Comparison of ENCODE assay signal across 23 cellular contexts in the genomic region with DNA sequence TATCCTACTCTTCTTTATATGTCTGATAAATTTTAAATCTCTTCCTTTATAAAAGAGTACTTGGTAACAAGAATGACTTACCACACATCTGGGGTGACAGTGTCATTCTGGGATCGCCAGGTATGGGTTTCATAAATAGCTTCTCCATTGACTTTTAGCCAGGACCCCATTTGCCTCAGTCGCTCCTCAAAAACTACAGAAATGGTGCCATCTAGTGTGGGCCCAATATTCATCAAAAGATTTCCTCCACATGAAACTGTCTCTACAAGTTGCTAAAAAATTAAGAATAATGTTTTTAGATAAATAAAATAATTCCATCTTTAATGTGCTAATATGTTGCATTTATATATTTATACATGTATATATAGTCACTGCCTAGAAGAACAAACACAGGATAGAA. TPM values are rescaled to one million over a fixed set of nuclear protein-coding genes. Genes with fewer than 3 reads are reported as not detected.
DNase-seq lines count a peak whose midpoint lies in the region; ATAC-seq and TF ChIP-seq lines count a peak whose summit lies in the region.
"Had no signal": no experiment of that assay in that cellular context is flagged by ENCODE, and none has a peak within 500 bp of the region (broad histone marks: within the 10 kb centered on the region; RNA-seq: fewer than 3 reads in every experiment).

No MANE protein-coding gene starts in this region.

- no peaks in the 10 kb centered on the region for H3K27me3 Mint-ChIP-seq in activated CD4-positive, alpha-beta T cell treated with anti-CD3 and anti-CD28 coated beads for 36 hours
- H3K27me3 Mint-ChIP-seq: B cell; dendritic cell treated with granulocyte-macrophage colony-stimulating factor and Interleukin-4, amounts not matched to agents 40 ng/mL and 50 ng/mL, for 4 days; stimulated activated naive CD8-positive, alpha-beta T cell treated with anti-CD3 and anti-CD28 coated beads, Interleukin-15, amount 100 ng/mL, for 72 hours had no signal

- no peak overlapping the region for H2BK15ac ChIP-seq in mesenchymal stem cell (ENCODE audit: low read depth, poor library complexity, severe bottlenecking)

- peaks cover 23% of the 10 kb centered on the region for H3K4me1 Mint-ChIP-seq in activated CD4-positive, alpha-beta T cell treated with anti-CD3 and anti-CD28 coated beads for 36 hours
- H3K4me1 Mint-ChIP-seq: B cell had no signal

- H3K4me3 ChIP-seq in A673 (ENCODE audit: low read depth, low read length, poor library complexity, severe bottlenecking) (no peak overlapping the region), OCI-LY7 (ENCODE audit: low read depth, low read length, poor library complexity, severe bottlenecking) (no peak overlapping the region), fibroblast of lung (replicated peaks in 1 of 4; ENCODE audit: control extremely low read depth in 1 of 4, insufficient read depth in 1 of 4, low read depth in 3 of 4, low read length in 4 of 4) (no peak overlapping the region), mesenchymal stem cell (ENCODE audit: insufficient read depth in 1 of 2, low read depth in 1 of 2, low read length in 2 of 2) (no peak overlapping the region), breast epithelium (no peak overlapping the region)
- H3K4me3 ChIP-seq: sigmoid colon had no signal

- no peak overlapping the region for H3K23ac ChIP-seq in mesenchymal stem cell (ENCODE audit: low read length in 2 of 2)

- H2AK5ac ChIP-seq in mesenchymal stem cell (ENCODE audit: low read length, severe bottlenecking), result no peak overlapping the region

- H3K79me2 ChIP-seq in OCI-LY7 (ENCODE audit: insufficient read depth, low read depth, low read length) (no peaks in the 10 kb centered on the region), fibroblast of lung (ENCODE audit: control insufficient read depth, insufficient read depth, low read length) (peaks cover 3% of the 10 kb centered on the region)

- H4K20me1 ChIP-seq in OCI-LY7 (ENCODE audit: insufficient read depth, low read length), result no peaks in the 10 kb centered on the region
- H4K20me1 ChIP-seq in fibroblast of lung (ENCODE audit: control insufficient read depth, extremely low read depth, insufficient read depth, low read length), result no peaks in the 10 kb centered on the region

- H3K36me3 ChIP-seq in A673 (ENCODE audit: insufficient read depth, low read length, poor library complexity, severe bottlenecking) (no peaks in the 10 kb centered on the region), OCI-LY7 (ENCODE audit: insufficient read depth, low read length) (no peaks in the 10 kb centered on the region), fibroblast of lung (ENCODE audit: control insufficient read depth, insufficient read depth, low read length) (peaks cover 10% of the 10 kb centered on the region), mesenchymal stem cell (ENCODE audit: control insufficient read depth in 1 of 2, insufficient read depth in 2 of 2, low read depth in 1 of 2, low read length in 2 of 2) (peaks cover 6 to 96% of the 10 kb centered on the region in 2 experiments), breast epithelium (no peaks in the 10 kb centered on the region)

- peaks cover 23% of the 10 kb centered on the region for H3K79me1 ChIP-seq in mesenchymal stem cell (replicated peaks; ENCODE audit: low read length, poor library complexity, severe bottlenecking)

- no peak overlapping the region for H3K4me2 ChIP-seq in OCI-LY7 (ENCODE audit: low read length)
- H3K4me2 ChIP-seq in fibroblast of lung (ENCODE audit: extremely low read depth, insufficient read depth, low read length), result no peak overlapping the region
- no peak overlapping the region for H3K4me2 ChIP-seq in mesenchymal stem cell (ENCODE audit: low read length, poor library complexity, severe bottlenecking)

- in situ Hi-C loops in G401 (cut with HindIII; ENCODE audit: low sequenced_read_pairs), result no loop called here

- POLR2A ChIA-PET in A673 (lab: Charles Lee; ENCODE audit: low non-redundant PET), result no interaction called here
- POLR2A ChIA-PET in OCI-LY7 (lab: Charles Lee), result interaction anchor here (0.6 kb wide), 1 partner anchor 106 kb away, joined by 3 read pairs; no protein-coding TSS in a partner anchor
- POLR2A ChIA-PET in activated CD4-positive, alpha-beta T cell treated with anti-CD3 and anti-CD28 coated beads for 36 hours (lab: Charles Lee), result no interaction called here

- no peaks in the 10 kb centered on the region for H3K9me3 Mint-ChIP-seq in activated CD4-positive, alpha-beta T cell treated with anti-CD3 and anti-CD28 coated beads for 36 hours (ENCODE audit: low read depth)

- H4K91ac ChIP-seq in mesenchymal stem cell (ENCODE audit: low read length), result no peak overlapping the region

- no peak overlapping the region for H3K18ac ChIP-seq in mesenchymal stem cell (ENCODE audit: low read depth in 1 of 2, low read length in 2 of 2)

- H3K27me3 ChIP-seq in A673 (replicated peaks; ENCODE audit: insufficient read depth, low read depth, low read length, poor library complexity) (no peaks in the 10 kb centered on the region), fibroblast of lung (ENCODE audit: control insufficient read depth, insufficient read depth, low read length) (no peaks in the 10 kb centered on the region), mesenchymal stem cell (ENCODE audit: control insufficient read depth in 1 of 2, insufficient read depth in 1 of 2, low read length in 2 of 2) (no peaks in the 10 kb centered on the region), breast epithelium (no peaks in the 10 kb centered on the region)
- H3K27me3 ChIP-seq: sigmoid colon had no signal

- no peaks in the 10 kb centered on the region for H3K4me1 ChIP-seq in A673 (ENCODE audit: insufficient read depth, low read length, poor library complexity, severe bottlenecking)
- H3K4me1 ChIP-seq in OCI-LY7 (ENCODE audit: insufficient read depth, low read length, poor library complexity, severe bottlenecking), result peaks cover under 1% of the 10 kb centered on the region
- H3K4me1 ChIP-seq in fibroblast of lung (ENCODE audit: control insufficient read depth, extremely low read depth, insufficient read depth, low read length), result no peaks in the 10 kb centered on the region
- no peaks in the 10 kb centered on the region for H3K4me1 ChIP-seq in mesenchymal stem cell (ENCODE audit: control insufficient read depth, insufficient read depth, low read depth, low read length)
- H3K4me1 ChIP-seq in breast epithelium, result no peaks in the 10 kb centered on the region
- H3K4me1 ChIP-seq: sigmoid colon had no signal

- 98% methylated on average over 2 of the region's 2 CpGs for WGBS in mesenchymal stem cell

- H2BK12ac ChIP-seq in mesenchymal stem cell (ENCODE audit: low read length in 2 of 2), result no peak overlapping the region

- no peak overlapping the region for H2AFZ ChIP-seq in OCI-LY7 (ENCODE audit: low read length)
- H2AFZ ChIP-seq in fibroblast of lung (ENCODE audit: low read length), result no peak overlapping the region
- H2AFZ ChIP-seq in mesenchymal stem cell (ENCODE audit: low read depth, low read length), result no peak overlapping the region

- intact Hi-C loops in A673 (cut with micrococcal nuclease; ENCODE audit: unreplicated experiment), result no loop called here
- intact Hi-C loops in OCI-LY7 (cut with micrococcal nuclease; ENCODE audit: unreplicated experiment), result loop anchor here (10.0 kb wide), 2 partner anchors 807 to 1027 kb away; no protein-coding TSS in a partner anchor
- intact Hi-C loops in activated CD4-positive, alpha-beta T cell treated with anti-CD3 and anti-CD28 coated beads for 36 hours (cut with DNase I, micrococcal nuclease), result no loop called here
- intact Hi-C loops in breast epithelium (cut with DNase I; ENCODE audit: low total_unique reads), result no loop called here

- H3K36me3 Mint-ChIP-seq in activated CD4-positive, alpha-beta T cell treated with anti-CD3 and anti-CD28 coated beads for 36 hours (ENCODE audit: low read depth), result peaks cover 14% of the 10 kb centered on the region

- H2BK5ac ChIP-seq in mesenchymal stem cell (ENCODE audit: low read depth, low read length, poor library complexity, severe bottlenecking), result no peak overlapping the region

- no peak overlapping the region for H2BK120ac ChIP-seq in mesenchymal stem cell (ENCODE audit: low read depth, low read length)

- CTCF ChIA-PET in A673 (lab: Charles Lee), result interaction anchor here (0.8 kb wide), 1 partner anchor 74 kb away, joined by 3 read pairs; no protein-coding TSS in a partner anchor
- CTCF ChIA-PET in OCI-LY7 (lab: Charles Lee; ENCODE audit: unreplicated experiment), result no interaction called here
- CTCF ChIA-PET in activated CD4-positive, alpha-beta T cell treated with anti-CD3 and anti-CD28 coated beads for 36 hours (lab: Charles Lee), result interaction anchor here (0.9 to 1.9 kb wide), 2 partner anchors 11 to 34 kb away, joined by 3 to 6 read pairs; no protein-coding TSS in a partner anchor

- ATAC-seq in activated CD4-positive, alpha-beta T cell treated with anti-CD3 and anti-CD28 coated beads for 36 hours, result no peak
- no peak for ATAC-seq in GM18517 (IDR thresholded peaks at IDR 0.05; ENCODE audit: unreplicated experiment)
- ATAC-seq: left ventricle myocardium superior; stimulated activated naive CD8-positive, alpha-beta T cell treated with anti-CD3 and anti-CD28 coated beads, Interleukin-15, amount 100 ng/mL, for 72 hours had no signal

- no peaks in the 10 kb centered on the region for H3K9me3 ChIP-seq in A673 (ENCODE audit: low read depth, low read length, poor library complexity, severe bottlenecking)
- H3K9me3 ChIP-seq in OCI-LY7 (ENCODE audit: low read length), result no peaks in the 10 kb centered on the region
- H3K9me3 ChIP-seq in fibroblast of lung (ENCODE audit: control insufficient read depth, insufficient read depth, low read depth, low read length), result no peaks in the 10 kb centered on the region
- H3K9me3 ChIP-seq in mesenchymal stem cell (ENCODE audit: control insufficient read depth, low read length), result no peaks in the 10 kb centered on the region
- H3K9me3 ChIP-seq in breast epithelium, result no peaks in the 10 kb centered on the region
- H3K9me3 ChIP-seq: sigmoid colon had no signal

- H3K4me3 Mint-ChIP-seq in activated CD4-positive, alpha-beta T cell treated with anti-CD3 and anti-CD28 coated beads for 36 hours, result no peak overlapping the region
- H3K4me3 Mint-ChIP-seq: B cell; dendritic cell treated with granulocyte-macrophage colony-stimulating factor and Interleukin-4, amounts not matched to agents 40 ng/mL and 50 ng/mL, for 4 days; stimulated activated naive CD8-positive, alpha-beta T cell treated with anti-CD3 and anti-CD28 coated beads, Interleukin-15, amount 100 ng/mL, for 72 hours had no signal

- peak; percentile 28; the same call in 1 of the 2 replicates for TF ChIP-seq CTCF in A673 (conservative IDR thresholded peaks at IDR 0.05; ENCODE audit: low read depth, low read length)
- peak; percentile 69 for TF ChIP-seq CTCF in OCI-LY7 (conservative IDR thresholded peaks at IDR 0.05; ENCODE audit: low read length)
- TF ChIP-seq CTCF in fibroblast of lung (conservative IDR thresholded peaks at IDR 0.05 in 1 of 2, IDR thresholded peaks at IDR 0.05 in 1 of 2; ENCODE audit: low read depth in 1 of 2, low read length in 2 of 2), result peak; percentile 12 to 15
- no peak for TF ChIP-seq CTCF in breast epithelium (IDR thresholded peaks at IDR 0.05)

- no peak for DNase-seq in A673 (ENCODE audit: low spot score)
- DNase-seq in G401 (ENCODE audit: low spot score), result peak; percentile 18
- DNase-seq in OCI-LY7 (ENCODE audit: low spot score), result peak; percentile 22
- DNase-seq in fibroblast of lung (ENCODE audit: low read depth in 2 of 2), result peak in 1 of 2 donors; percentile 11
- DNase-seq in activated CD4-positive, alpha-beta T cell treated with anti-CD3 and anti-CD28 coated beads for 36 hours, result no peak
- DNase-seq in mesenchymal stem cell, result no peak
- DNase-seq in breast epithelium (ENCODE audit: low spot score in 2 of 2), result no peak
- DNase-seq: activated naive CD4-positive, alpha-beta T cell treated with Interleukin-2 at 50 U/mL for 16 hours; aorta; GDM1; HCEC 1CT; left ventricle myocardium superior; NCI-H774; RPMI8226; sigmoid colon; stimulated activated CD4-positive, alpha-beta T cell treated with anti-CD3 and anti-CD28 coated beads, Interleukin-1b, Interleukin-23, amount 100 ng/mL, for 48 hours; stimulated activated naive CD8-positive, alpha-beta T cell treated with anti-CD3 and anti-CD28 coated beads, Interleukin-15, amount 100 ng/mL, for 72 hours; trophoblast cell had no signal

- H3K14ac ChIP-seq in mesenchymal stem cell (ENCODE audit: low read length in 2 of 2), result no peak overlapping the region

- H3K27ac ChIP-seq in A673 (ENCODE audit: low read depth, low read length, poor library complexity, severe bottlenecking) (no peak overlapping the region), OCI-LY7 (ENCODE audit: low read depth, low read length, poor library complexity, severe bottlenecking) (no peak overlapping the region), fibroblast of lung (ENCODE audit: insufficient read depth, low read length) (no peak overlapping the region), mesenchymal stem cell (ENCODE audit: low read length, poor library complexity, severe bottlenecking) (no peak overlapping the region), breast epithelium (no peak overlapping the region)
- H3K27ac ChIP-seq: epithelial cell of prostate, HL-60, sigmoid colon had no signal

- BruUV-seq in A673 (replicated peaks; lab: Mats Ljungman, UMichigan) (no TSS peak), OCI-LY7 (replicated peaks; lab: Mats Ljungman, UMichigan) (no TSS peak)

- H3K4ac ChIP-seq in mesenchymal stem cell (ENCODE audit: low read depth in 1 of 2, low read length in 2 of 2), result no peak overlapping the region

- no peak overlapping the region for H3K27ac Mint-ChIP-seq in activated CD4-positive, alpha-beta T cell treated with anti-CD3 and anti-CD28 coated beads for 36 hours
- H3K27ac Mint-ChIP-seq: B cell; dendritic cell treated with granulocyte-macrophage colony-stimulating factor and Interleukin-4, amounts not matched to agents 40 ng/mL and 50 ng/mL, for 4 days; stimulated activated naive CD8-positive, alpha-beta T cell treated with anti-CD3 and anti-CD28 coated beads, Interleukin-15, amount 100 ng/mL, for 72 hours had no signal

- H3K9me2 ChIP-seq in OCI-LY7 (ENCODE audit: insufficient read depth, low read length), result no peaks in the 10 kb centered on the region

- H4K8ac ChIP-seq in mesenchymal stem cell (ENCODE audit: low read length), result no peak overlapping the region

- TF ChIP-seq POLR2A in breast epithelium (IDR thresholded peaks at IDR 0.05), result no peak

- H3K9ac ChIP-seq in fibroblast of lung (ENCODE audit: insufficient read depth, low read length), result no peak overlapping the region
- H3K9ac ChIP-seq in mesenchymal stem cell (ENCODE audit: low read length), result no peak overlapping the region

RNA-seq across cellular contexts. Expression of gene FUCA2, which starts 9.7 kb away (rescaled TPM):
- 11.4 and 15.3 TPM in 2 replicates for total RNA-seq in A673 (2021)
- total RNA-seq in G401 (2014; rRNA removed; shearing (Covaris generic)), result 54.2 and 54.7 TPM in 2 replicates
- total RNA-seq in OCI-LY7 (2014; rRNA removed; shearing (Covaris generic)), result not detected in 2 replicates
- not detected in 2 replicates for total RNA-seq in OCI-LY7 (2022)
- 53.7 and 60.8 TPM in 2 replicates for total RNA-seq in fibroblast of lung
- 107 and 123 TPM in 2 replicates for polyA plus RNA-seq in fibroblast of lung
- 86.8 and 115 TPM in 2 replicates for polyA plus RNA-seq in fibroblast of lung (2012)
- 16.3 and 21.3 TPM in 2 replicates for polyA minus RNA-seq in fibroblast of lung (ENCODE audit: low replicate concordance)
- 1 to 10 TPM; 6.7 to 7.8 TPM for total RNA-seq in activated CD4-positive, alpha-beta T cell treated with anti-CD3 and anti-CD28 coated beads for 36 hours
- polyA plus RNA-seq in mesenchymal stem cell (2013, experiment 1 of 2), result 108 TPM
- polyA plus RNA-seq in mesenchymal stem cell (2013, experiment 2 of 2), result 117 TPM
- 10 to 100 TPM; 21.3 to 48.2 (median 25.6) TPM for total RNA-seq in breast epithelium

RNA-seq across cellular contexts. Expression of gene PEX3, which starts 51.2 kb away (rescaled TPM):
- total RNA-seq in A673 (2021) (15.5 and 19.0 TPM in 2 replicates), OCI-LY7 (2022) (23.1 and 27.0 TPM in 2 replicates), fibroblast of lung (20.3 and 25.6 TPM in 2 replicates), breast epithelium (10 to 100 TPM; 12.0 to 22.0 (median 20.0) TPM)
- 11.0 and 13.4 TPM in 2 replicates for total RNA-seq in G401 (2014; rRNA removed; shearing (Covaris generic))
- total RNA-seq in OCI-LY7 (2014; rRNA removed; shearing (Covaris generic)), result 10.9 and 14.8 TPM in 2 replicates
- polyA plus RNA-seq in fibroblast of lung, result 22.4 and 31.2 TPM in 2 replicates
- 16.9 and 23.3 TPM in 2 replicates for polyA plus RNA-seq in fibroblast of lung (2012)
- polyA minus RNA-seq in fibroblast of lung (ENCODE audit: low replicate concordance), result 6.4 and 13.0 TPM in 2 replicates
- 10 to 100 TPM; 31.1 to 42.2 TPM for total RNA-seq in activated CD4-positive, alpha-beta T cell treated with anti-CD3 and anti-CD28 coated beads for 36 hours
- polyA plus RNA-seq in mesenchymal stem cell (2013, experiment 1 of 2), result 14.2 TPM
- polyA plus RNA-seq in mesenchymal stem cell (2013, experiment 2 of 2), result 13.8 TPM

RNA-seq across cellular contexts. Expression of gene ADAT2, which starts 51.4 kb away (rescaled TPM):
- total RNA-seq in A673 (2021) (9.0 and 9.9 TPM in 2 replicates), OCI-LY7 (2022) (23.0 and 27.2 TPM in 2 replicates), fibroblast of lung (4.1 and 5.0 TPM in 2 replicates), breast epithelium (10 to 100 TPM in 1 of 3 donors, 1 to 10 TPM in 2; 6.9 to 10.2 (median 8.5) TPM)
- total RNA-seq in G401 (2014; rRNA removed; shearing (Covaris generic)), result 2.2 and 5.3 TPM in 2 replicates
- total RNA-seq in OCI-LY7 (2014; rRNA removed; shearing (Covaris generic)), result 17.6 and 21.7 TPM in 2 replicates
- polyA plus RNA-seq in fibroblast of lung, result 4.7 TPM in 2 replicates
- 3.4 and 3.7 TPM in 2 replicates for polyA plus RNA-seq in fibroblast of lung (2012)
- 0.16 and 1.1 TPM in 2 replicates for polyA minus RNA-seq in fibroblast of lung (ENCODE audit: low replicate concordance)
- 10 to 100 TPM; 23.6 to 26.0 TPM for total RNA-seq in activated CD4-positive, alpha-beta T cell treated with anti-CD3 and anti-CD28 coated beads for 36 hours
- 3.8 TPM for polyA plus RNA-seq in mesenchymal stem cell (2013, experiment 1 of 2)
- polyA plus RNA-seq in mesenchymal stem cell (2013, experiment 2 of 2), result 3.4 TPM

Comparison
In these comparisons a context has a peak if more than half of its experiments do, and no peak if none do; other contexts are left out.
1. DNase-seq: peak in G401 (single experiment) and OCI-LY7 (single experiment); none in A673 (single experiment), activated CD4-positive, alpha-beta T cell treated with anti-CD3 and anti-CD28 coated beads for 36 hours (single experiment), mesenchymal stem cell (single experiment) and breast epithelium (0 of 2).
2. CTCF ChIP-seq: peak in A673 (single experiment), OCI-LY7 (single experiment) and fibroblast of lung (2 of 2); none in breast epithelium (0 of 3).
3. RNA of gene FUCA2, which starts 9.7 kb away (total RNA-seq): 53.7 to 60.8 TPM in fibroblast of lung, 54.2 to 54.7 TPM in G401, 21.3 to 48.2 TPM in breast epithelium, 11.4 to 15.3 TPM in A673 and 6.7 to 7.8 TPM in activated CD4-positive, alpha-beta T cell treated with anti-CD3 and anti-CD28 coated beads for 36 hours; not detected in OCI-LY7; every median in the first group is over 4 times any median in the second.